ENCODE assay signal across 1 cellular context in genomic region chr17:40093580-40094201, GRCh38.
TF ChIP-seq lines count a peak whose summit lies in the region.

No MANE protein-coding gene starts in this region.

TF ChIP-seq in K562, 482 proteins besides CTCF, POLR2A, EP300 and RAD21:
- TF ChIP-seq, protein P1, sequence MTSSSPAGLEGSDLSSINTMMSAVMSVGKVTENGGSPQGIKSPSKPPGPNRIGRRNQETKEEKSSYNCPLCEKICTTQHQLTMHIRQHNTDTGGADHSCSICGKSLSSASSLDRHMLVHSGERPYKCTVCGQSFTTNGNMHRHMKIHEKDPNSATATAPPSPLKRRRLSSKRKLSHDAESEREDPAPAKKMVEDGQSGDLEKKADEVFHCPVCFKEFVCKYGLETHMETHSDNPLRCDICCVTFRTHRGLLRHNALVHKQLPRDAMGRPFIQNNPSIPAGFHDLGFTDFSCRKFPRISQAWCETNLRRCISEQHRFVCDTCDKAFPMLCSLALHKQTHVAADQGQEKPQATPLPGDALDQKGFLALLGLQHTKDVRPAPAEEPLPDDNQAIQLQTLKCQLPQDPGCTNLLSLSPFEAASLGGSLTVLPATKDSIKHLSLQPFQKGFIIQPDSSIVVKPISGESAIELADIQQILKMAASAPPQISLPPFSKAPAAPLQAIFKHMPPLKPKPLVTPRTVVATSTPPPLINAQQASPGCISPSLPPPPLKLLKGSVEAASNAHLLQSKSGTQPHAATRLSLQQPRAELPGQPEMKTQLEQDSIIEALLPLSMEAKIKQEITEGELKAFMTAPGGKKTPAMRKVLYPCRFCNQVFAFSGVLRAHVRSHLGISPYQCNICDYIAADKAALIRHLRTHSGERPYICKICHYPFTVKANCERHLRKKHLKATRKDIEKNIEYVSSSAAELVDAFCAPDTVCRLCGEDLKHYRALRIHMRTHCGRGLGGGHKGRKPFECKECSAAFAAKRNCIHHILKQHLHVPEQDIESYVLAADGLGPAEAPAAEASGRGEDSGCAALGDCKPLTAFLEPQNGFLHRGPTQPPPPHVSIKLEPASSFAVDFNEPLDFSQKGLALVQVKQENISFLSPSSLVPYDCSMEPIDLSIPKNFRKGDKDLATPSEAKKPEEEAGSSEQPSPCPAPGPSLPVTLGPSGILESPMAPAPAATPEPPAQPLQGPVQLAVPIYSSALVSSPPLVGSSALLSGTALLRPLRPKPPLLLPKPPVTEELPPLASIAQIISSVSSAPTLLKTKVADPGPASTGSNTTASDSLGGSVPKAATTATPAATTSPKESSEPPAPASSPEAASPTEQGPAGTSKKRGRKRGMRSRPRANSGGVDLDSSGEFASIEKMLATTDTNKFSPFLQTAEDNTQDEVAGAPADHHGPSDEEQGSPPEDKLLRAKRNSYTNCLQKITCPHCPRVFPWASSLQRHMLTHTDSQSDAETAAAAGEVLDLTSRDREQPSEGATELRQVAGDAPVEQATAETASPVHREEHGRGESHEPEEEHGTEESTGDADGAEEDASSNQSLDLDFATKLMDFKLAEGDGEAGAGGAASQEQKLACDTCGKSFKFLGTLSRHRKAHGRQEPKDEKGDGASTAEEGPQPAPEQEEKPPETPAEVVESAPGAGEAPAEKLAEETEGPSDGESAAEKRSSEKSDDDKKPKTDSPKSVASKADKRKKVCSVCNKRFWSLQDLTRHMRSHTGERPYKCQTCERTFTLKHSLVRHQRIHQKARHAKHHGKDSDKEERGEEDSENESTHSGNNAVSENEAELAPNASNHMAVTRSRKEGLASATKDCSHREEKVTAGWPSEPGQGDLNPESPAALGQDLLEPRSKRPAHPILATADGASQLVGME (CRISPR knock-in tag; IDR thresholded peaks at IDR 0.05), result no peak
- TF ChIP-seq MCM2 (IDR thresholded peaks at IDR 0.05; ENCODE audit: low read depth), result no peak
- no peak for TF ChIP-seq STAT6 (CRISPR knock-in tag; IDR thresholded peaks at IDR 0.05)
- peak; percentile 38; the same call in 1 of the 2 replicates for TF ChIP-seq RFX5 (IDR thresholded peaks at IDR 0.05; ENCODE audit: low read depth, low read length)
TF ChIP-seq in K562: peak in this region for 1.
